ENCODE assay signal across 25 cellular contexts in genomic region chr20:21682576-21682975, GRCh38. TPM values are rescaled to one million over a fixed set of nuclear protein-coding genes. Genes with fewer than 3 reads are reported as not detected.
A peak's percentile ranks its signal among the peaks of the same experiment; 100 is the strongest.
DNase-seq lines count a peak whose midpoint lies in the region; ATAC-seq and TF ChIP-seq lines count a peak whose summit lies in the region.
"Had no signal": no experiment of that assay in that cellular context is flagged by ENCODE, and none has a peak within 500 bp of the region (broad histone marks: within the 10 kb centered on the region; RNA-seq: fewer than 3 reads in every experiment).

No MANE protein-coding gene starts in this region.

- DNase-seq in DMS 273 (lab: John Stamatoyannopoulos, UW; ENCODE audit: unreplicated experiment) (peak; percentile 34), DMS 273 treated with DMSO at 0.1 percent for 48 hours (lab: John Stamatoyannopoulos, UW) (no peak), NCI-H1105 (lab: John Stamatoyannopoulos, UW) (peak; percentile 91), SHP77 (lab: John Stamatoyannopoulos, UW) (peak; percentile 81 to 82), renal cortical epithelial cell (ENCODE audit: low read depth) (peak; percentile 9), colonic mucosa (no peak)
- DNase-seq in CD4-positive, alpha-beta memory T cell = no peak
- DNase-seq: activated B cell treated with CpG ODN at 0.5 μM for 24 hours; effector CD4-positive, alpha-beta T cell; HCEC 1CT; heart left ventricle; immature natural killer cell; NCI-H2107; nephron progenitor cell; RPMI8226; stimulated activated CD4-positive, alpha-beta T cell treated with anti-CD3 and anti-CD28 coated beads, Interleukin-12 subunit alpha, Interleukin-12 subunit beta, amount 100 ng/mL, for 4 hours; T-helper 17 cell; upper lobe of left lung had no signal

- no peaks in the 10 kb centered on the region for H3K27me3 ChIP-seq in colonic mucosa
- H3K27me3 ChIP-seq in CD4-positive, alpha-beta memory T cell (ENCODE audit: insufficient read depth, low read length) = no peaks in the 10 kb centered on the region
- H3K27me3 ChIP-seq: upper lobe of left lung had no signal

- H3K4me3 ChIP-seq in colonic mucosa = no peak overlapping the region
- no peak overlapping the region for H3K4me3 ChIP-seq in CD4-positive, alpha-beta memory T cell (ENCODE audit: low read length in 2 of 2)
- H3K4me3 ChIP-seq: prostate gland had no signal

- H3K27ac Mint-ChIP-seq in CD4-positive, alpha-beta memory T cell = no peak overlapping the region
- H3K27ac Mint-ChIP-seq: activated B cell treated with CpG ODN at 0.5 μM for 24 hours; activated T-helper 2 cell treated with anti-CD3 and anti-CD28 coated beads, Interferon-gamma antibody, Interleukin-2, Interleukin-4, amounts not matched to agents 10 μg/mL and 5 μg/mL and 100 μg/mL, durations not matched to agents 14 hours and 24 hours and 36 hours; immature natural killer cell; memory B cell; nephron progenitor cell; stimulated activated effector memory CD8-positive, alpha-beta T cell treated with anti-CD3 and anti-CD28 coated beads, Interleukin-12 subunit alpha, Interleukin-12 subunit beta, amount 100 ng/mL, for 72 hours; T-helper 17 cell had no signal

- no peaks in the 10 kb centered on the region for H3K36me3 Mint-ChIP-seq in CD4-positive, alpha-beta memory T cell
- H3K36me3 Mint-ChIP-seq: immature natural killer cell; memory B cell; stimulated activated effector memory CD8-positive, alpha-beta T cell treated with anti-CD3 and anti-CD28 coated beads, Interleukin-12 subunit alpha, Interleukin-12 subunit beta, amount 100 ng/mL, for 72 hours had no signal

- intact Hi-C loops in colonic mucosa (cut with DNase I) = no loop called here
- intact Hi-C loops in CD4-positive, alpha-beta memory T cell (cut with micrococcal nuclease) = no loop called here

- no peak for TF ChIP-seq CTCF in colonic mucosa (IDR thresholded peaks at IDR 0.05)

- no peak for ATAC-seq in GM19467 (IDR thresholded peaks at IDR 0.05; ENCODE audit: unreplicated experiment)
- ATAC-seq: stimulated activated effector memory CD8-positive, alpha-beta T cell treated with anti-CD3 and anti-CD28 coated beads, Interleukin-12 subunit alpha, Interleukin-12 subunit beta, amount 100 ng/mL, for 72 hours; T-helper 17 cell had no signal

- CTCF ChIA-PET in CD4-positive, alpha-beta memory T cell (lab: Charles Lee; ENCODE audit: partially characterized antibody) = no interaction called here

- H3K36me3 ChIP-seq in colonic mucosa = no peaks in the 10 kb centered on the region
- no peaks in the 10 kb centered on the region for H3K36me3 ChIP-seq in CD4-positive, alpha-beta memory T cell (ENCODE audit: insufficient read depth, low read length)
- H3K36me3 ChIP-seq: heart left ventricle, prostate gland, upper lobe of left lung had no signal

- peaks cover 0 to 2% (median 0%) of the 10 kb centered on the region in 8 donors for H3K9me3 Mint-ChIP-seq in CD4-positive, alpha-beta memory T cell
- H3K9me3 Mint-ChIP-seq: activated B cell treated with CpG ODN at 0.5 μM for 24 hours; activated T-helper 2 cell treated with anti-CD3 and anti-CD28 coated beads, Interferon-gamma antibody, Interleukin-2, Interleukin-4, amounts not matched to agents 10 μg/mL and 5 μg/mL and 100 μg/mL, durations not matched to agents 14 hours and 24 hours and 36 hours; immature natural killer cell; nephron progenitor cell had no signal

- no peak overlapping the region for H3K4me3 Mint-ChIP-seq in CD4-positive, alpha-beta memory T cell
- H3K4me3 Mint-ChIP-seq: activated B cell treated with CpG ODN at 0.5 μM for 24 hours; immature natural killer cell; memory B cell; nephron progenitor cell; stimulated activated effector memory CD8-positive, alpha-beta T cell treated with anti-CD3 and anti-CD28 coated beads, Interleukin-12 subunit alpha, Interleukin-12 subunit beta, amount 100 ng/mL, for 72 hours; T-helper 17 cell had no signal

- no peaks in the 10 kb centered on the region for H3K4me1 Mint-ChIP-seq in CD4-positive, alpha-beta memory T cell
- H3K4me1 Mint-ChIP-seq: activated B cell treated with CpG ODN at 0.5 μM for 24 hours; immature natural killer cell; memory B cell; stimulated activated effector memory CD8-positive, alpha-beta T cell treated with anti-CD3 and anti-CD28 coated beads, Interleukin-12 subunit alpha, Interleukin-12 subunit beta, amount 100 ng/mL, for 72 hours; T-helper 17 cell had no signal

- POLR2A ChIA-PET in CD4-positive, alpha-beta memory T cell (lab: Charles Lee; ENCODE audit: partially characterized antibody) = no interaction called here

- H3K9ac ChIP-seq in colonic mucosa (ENCODE audit: low read depth in 2 of 2, low read length in 2 of 2) = no peak overlapping the region

- no peaks in the 10 kb centered on the region for H3K4me1 ChIP-seq in colonic mucosa
- no peaks in the 10 kb centered on the region for H3K4me1 ChIP-seq in CD4-positive, alpha-beta memory T cell (ENCODE audit: insufficient read depth, low read length)
- H3K4me1 ChIP-seq: prostate gland had no signal

- H3K9me3 ChIP-seq in colonic mucosa = no peaks in the 10 kb centered on the region
- no peaks in the 10 kb centered on the region for H3K9me3 ChIP-seq in CD4-positive, alpha-beta memory T cell (ENCODE audit: control insufficient read depth in 1 of 2, low read length in 2 of 2)
- H3K9me3 ChIP-seq: heart left ventricle, prostate gland, upper lobe of left lung had no signal

- no peak overlapping the region for H3K27ac ChIP-seq in colonic mucosa
- H3K27ac ChIP-seq in CD4-positive, alpha-beta memory T cell (ENCODE audit: low read depth, low read length) = no peak overlapping the region
- H3K27ac ChIP-seq: 22Rv1, prostate gland, upper lobe of left lung had no signal

- peaks cover 0 to 2% of the 10 kb centered on the region in 2 donors for H3K27me3 Mint-ChIP-seq in CD4-positive, alpha-beta memory T cell
- H3K27me3 Mint-ChIP-seq: activated B cell treated with CpG ODN at 0.5 μM for 24 hours had no signal

RNA-seq across cellular contexts. Expression of gene PAX1, which starts 22.9 kb away (rescaled TPM):
- total RNA-seq in renal cortical epithelial cell (0.10 TPM in 1 of 2 replicates, not detected in the other), colonic mucosa (not detected)
- total RNA-seq in CD4-positive, alpha-beta memory T cell = not detected
- not detected for polyA plus RNA-seq in CD4-positive, alpha-beta memory T cell
- total RNA-seq: activated B cell treated with CpG ODN at 0.5 μM for 24 hours; activated T-helper 2 cell treated with anti-CD3 and anti-CD28 coated beads, Interferon-gamma antibody, Interleukin-2, Interleukin-4, amounts not matched to agents 10 μg/mL and 5 μg/mL and 100 μg/mL, durations not matched to agents 14 hours and 24 hours and 36 hours; LHCN-M2; prostate gland; T-helper 17 cell had no signal
- polyA plus RNA-seq: heart left ventricle, immature natural killer cell had no signal

Comparison
In these comparisons a context has a peak if more than half of its experiments do, and no peak if none do; other contexts are left out.
1. DNase-seq: peak in DMS 273 (single experiment), NCI-H1105 (single experiment), SHP77 (2 of 2) and renal cortical epithelial cell (single experiment); none in DMS 273 treated with DMSO at 0.1 percent for 48 hours (single experiment), colonic mucosa (single experiment) and CD4-positive, alpha-beta memory T cell (0 of 5).